8 cellular contexts compared by ENCODE assay signal in genomic region chr9:62803099-62803498, GRCh38.
DNase-seq lines count a peak whose midpoint lies in the region; ATAC-seq and TF ChIP-seq lines count a peak whose summit lies in the region.
"Not testable (repeated sequence)": the region's sequence is repeated elsewhere in the genome, so short reads cannot be mapped to it uniquely, and the experiment has no call there.

No MANE protein-coding gene starts in this region.

- H3K9me3 Mint-ChIP-seq in T-helper 2 cell treated with Interferon-gamma antibody and Interleukin-4, amounts not matched to agents 5 μg/mL and 100 μg/mL, for 36 hours; activated naive CD8-positive, alpha-beta T cell treated with anti-CD3 and anti-CD28 coated beads, Interleukin-2, amount 10 ng/mL, durations not matched to agents 7 days and 5 days: not testable (repeated sequence)
- peaks cover 19% of the 10 kb centered on the region for H3K9me3 Mint-ChIP-seq in endothelial cell (ENCODE audit: unreplicated experiment)

- peaks cover 32% of the 10 kb centered on the region for H3K27me3 ChIP-seq in ACC112 (ENCODE audit: insufficient read depth, low read length)
- H3K27me3 ChIP-seq in lower lobe of right lung (ENCODE audit: low read depth), result peaks cover 56% of the 10 kb centered on the region
- H3K27me3 ChIP-seq in skeletal muscle satellite cell (ENCODE audit: control insufficient read depth, insufficient read depth, low read length), result peaks cover 28% of the 10 kb centered on the region

- peak overlapping the region; percentile 56 for H3K4me3 Mint-ChIP-seq in T-helper 2 cell treated with Interferon-gamma antibody and Interleukin-4, amounts not matched to agents 5 μg/mL and 100 μg/mL, for 36 hours
- H3K4me3 Mint-ChIP-seq in activated naive CD8-positive, alpha-beta T cell treated with anti-CD3 and anti-CD28 coated beads, Interleukin-2, amount 10 ng/mL, durations not matched to agents 7 days and 5 days, result peak overlapping the region; percentile 79
- peak overlapping the region; percentile 11 for H3K4me3 Mint-ChIP-seq in endothelial cell (ENCODE audit: unreplicated experiment)

- H3K9ac ChIP-seq in skeletal muscle satellite cell (ENCODE audit: low read depth, low read length), result not testable (repeated sequence)

- TF ChIP-seq CTCF in GM12864 (IDR thresholded peaks at IDR 0.05; ENCODE audit: low read depth, low read length, missing control alignments); endothelial cell (IDR thresholded peaks at IDR 0.05; ENCODE audit: unreplicated experiment); lower lobe of right lung (IDR thresholded peaks at IDR 0.05): not testable (repeated sequence)

- POLR2A ChIA-PET in activated naive CD8-positive, alpha-beta T cell treated with anti-CD3 and anti-CD28 coated beads, Interleukin-2, amount 10 ng/mL, durations not matched to agents 7 days and 5 days (lab: Charles Lee), result interaction anchor here (1.1 to 1.9 kb wide), 2 partner anchors 35 to 1014 kb away, joined by 3 to 8 read pairs; no protein-coding TSS in a partner anchor

- H3K4me1 ChIP-seq in ACC112 (ENCODE audit: control insufficient read depth, insufficient read depth, low read length, unreplicated experiment); skeletal muscle satellite cell (ENCODE audit: control insufficient read depth, insufficient read depth, low read length): not testable (repeated sequence)
- H3K4me1 ChIP-seq in lower lobe of right lung, result peaks cover 12% of the 10 kb centered on the region

- peaks cover 57% of the 10 kb centered on the region for H3K27me3 Mint-ChIP-seq in T-helper 2 cell treated with Interferon-gamma antibody and Interleukin-4, amounts not matched to agents 5 μg/mL and 100 μg/mL, for 36 hours (ENCODE audit: low read depth)
- peaks cover 50% of the 10 kb centered on the region for H3K27me3 Mint-ChIP-seq in activated naive CD8-positive, alpha-beta T cell treated with anti-CD3 and anti-CD28 coated beads, Interleukin-2, amount 10 ng/mL, durations not matched to agents 7 days and 5 days
- peaks cover 34% of the 10 kb centered on the region for H3K27me3 Mint-ChIP-seq in endothelial cell (ENCODE audit: unreplicated experiment)

- ATAC-seq in activated naive CD8-positive, alpha-beta T cell treated with anti-CD3 and anti-CD28 coated beads, Interleukin-2, amount 10 ng/mL, durations not matched to agents 7 days and 5 days (ENCODE audit: low read depth); lower lobe of right lung: not testable (repeated sequence)

- H2AFZ ChIP-seq in ACC112 (ENCODE audit: low read length, unreplicated experiment), result not testable (repeated sequence)

- H3K4me2 ChIP-seq in skeletal muscle satellite cell (ENCODE audit: low read length), result peak overlapping the region; percentile 100

- DNase-seq in GM12864 (ENCODE audit: low read depth); T-helper 2 cell treated with Interferon-gamma antibody and Interleukin-4, amounts not matched to agents 5 μg/mL and 100 μg/mL, for 36 hours (ENCODE audit: low spot score); activated naive CD8-positive, alpha-beta T cell treated with anti-CD3 and anti-CD28 coated beads, Interleukin-2, amount 10 ng/mL, durations not matched to agents 7 days and 5 days; endothelial cell (ENCODE audit: low spot score); lower lobe of right lung: not testable (repeated sequence)
- peak; percentile 14 for DNase-seq in M059J (ENCODE audit: low read depth)

- intact Hi-C loops in lower lobe of right lung (cut with DNase I), result not testable (repeated sequence)

- not testable (repeated sequence) for H3K36me3 ChIP-seq in ACC112 (ENCODE audit: insufficient read depth, low read length); lower lobe of right lung; skeletal muscle satellite cell (ENCODE audit: insufficient read depth, low read length)

- H3K9me3 ChIP-seq in lower lobe of right lung; skeletal muscle satellite cell (replicated peaks; ENCODE audit: low read length): not testable (repeated sequence)

- peak overlapping the region; percentile 72 for H3K4me3 ChIP-seq in ACC112 (ENCODE audit: low read depth, low read length)
- H3K4me3 ChIP-seq in GM12864 (ENCODE audit: low read depth, low read length), result peak overlapping the region; percentile 51; the same call in 1 of the 2 replicates
- H3K4me3 ChIP-seq in lower lobe of right lung, result peak overlapping the region; percentile 60
- peak overlapping the region; percentile 35 for H3K4me3 ChIP-seq in skeletal muscle satellite cell (ENCODE audit: low read length)

- H3K27ac ChIP-seq in ACC112 (ENCODE audit: low read depth, low read length); lower lobe of right lung: not testable (repeated sequence)

- H3K36me3 Mint-ChIP-seq in T-helper 2 cell treated with Interferon-gamma antibody and Interleukin-4, amounts not matched to agents 5 μg/mL and 100 μg/mL, for 36 hours (ENCODE audit: low read depth), result not testable (repeated sequence)
- H3K36me3 Mint-ChIP-seq in activated naive CD8-positive, alpha-beta T cell treated with anti-CD3 and anti-CD28 coated beads, Interleukin-2, amount 10 ng/mL, durations not matched to agents 7 days and 5 days, result peaks cover 12% of the 10 kb centered on the region
- peaks cover 17% of the 10 kb centered on the region for H3K36me3 Mint-ChIP-seq in endothelial cell (ENCODE audit: low read depth, unreplicated experiment)

- H3K79me2 ChIP-seq in ACC112 (ENCODE audit: control insufficient read depth, insufficient read depth, low read length, unreplicated experiment), result not testable (repeated sequence)

- H3K27ac Mint-ChIP-seq in T-helper 2 cell treated with Interferon-gamma antibody and Interleukin-4, amounts not matched to agents 5 μg/mL and 100 μg/mL, for 36 hours, result peak overlapping the region; percentile 7
- not testable (repeated sequence) for H3K27ac Mint-ChIP-seq in activated naive CD8-positive, alpha-beta T cell treated with anti-CD3 and anti-CD28 coated beads, Interleukin-2, amount 10 ng/mL, durations not matched to agents 7 days and 5 days; endothelial cell (ENCODE audit: unreplicated experiment)

- H3K4me1 Mint-ChIP-seq in T-helper 2 cell treated with Interferon-gamma antibody and Interleukin-4, amounts not matched to agents 5 μg/mL and 100 μg/mL, for 36 hours (ENCODE audit: low read depth), result peaks cover 27% of the 10 kb centered on the region
- H3K4me1 Mint-ChIP-seq in activated naive CD8-positive, alpha-beta T cell treated with anti-CD3 and anti-CD28 coated beads, Interleukin-2, amount 10 ng/mL, durations not matched to agents 7 days and 5 days, result peaks cover 23% of the 10 kb centered on the region
- peaks cover 24% of the 10 kb centered on the region for H3K4me1 Mint-ChIP-seq in endothelial cell (ENCODE audit: unreplicated experiment)

Comparison
In these comparisons a context has a peak if more than half of its experiments do, and no peak if none do; other contexts are left out.
1. H3K4me3 Mint-ChIP-seq: peak in every context shown above with its lines; median percentile 79 in activated naive CD8-positive, alpha-beta T cell treated with anti-CD3 and anti-CD28 coated beads, Interleukin-2, amount 10 ng/mL, durations not matched to agents 7 days and 5 days; 56 in T-helper 2 cell treated with Interferon-gamma antibody and Interleukin-4, amounts not matched to agents 5 μg/mL and 100 μg/mL, for 36 hours; 11 in endothelial cell.